In the genomic region with DNA sequence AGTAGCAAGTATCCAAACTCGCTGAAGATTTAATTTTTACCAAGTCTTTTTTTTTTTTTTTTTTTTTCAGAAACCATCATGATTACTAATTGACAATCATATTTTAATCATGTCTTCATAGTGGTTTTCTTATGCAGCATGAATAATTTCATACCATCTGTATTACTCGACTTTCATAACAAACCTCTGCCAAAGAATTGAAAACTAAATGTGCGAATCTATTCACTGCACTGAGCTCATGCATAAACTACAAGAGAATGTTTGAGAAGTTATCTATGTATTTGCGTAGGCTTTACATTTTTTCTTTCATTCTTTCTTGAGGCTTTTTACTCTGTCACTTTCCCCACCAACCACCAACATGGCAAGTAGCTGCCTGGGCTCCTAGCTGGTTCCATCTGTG, we compare ENCODE assay signal across 22 cellular contexts.
"Had no signal": no experiment of that assay in that cellular context is flagged by ENCODE, and none has a peak within 500 bp of the region (broad histone marks: within the 10 kb centered on the region; RNA-seq: fewer than 3 reads in every experiment).

No MANE protein-coding gene starts in this region.

- H3K9me3 ChIP-seq: adrenal gland, ascending aorta, colonic mucosa, lower lobe of right lung, right lobe of liver, stomach, transverse colon had no signal

- H3K27me3 ChIP-seq: adrenal gland, ascending aorta, colonic mucosa, dorsolateral prefrontal cortex, right lobe of liver, stomach, transverse colon had no signal

- DNase-seq: activated B cell treated with CpG ODN at 0.5 μM for 24 hours; activated CD4-positive, alpha-beta T cell treated with anti-CD3 and anti-CD28 coated beads for 36 hours; activated CD4-positive, alpha-beta T cell treated with anti-CD3 and anti-CD28 coated beads, Interleukin-2, amount 50 U/mL, for 4 hours; activated CD8-positive, alpha-beta memory T cell treated with anti-CD3 and anti-CD28 coated beads for 24 hours; activated CD8-positive, alpha-beta memory T cell treated with anti-CD3 and anti-CD28 coated beads, Interleukin-2, amount 50 U/mL, for 4 hours; activated T-cell treated with anti-CD3 and anti-CD28 coated beads, Interleukin-2, amount 50 U/mL, for 24 hours; adrenal gland; colonic mucosa; dorsolateral prefrontal cortex; foreskin melanocyte; lower lobe of right lung; naive B cell; nucleus accumbens; right lobe of liver; small intestine; stomach; transverse colon had no signal

- ATAC-seq: activated CD4-positive, alpha-beta T cell treated with anti-CD3 and anti-CD28 coated beads for 36 hours; activated naive CD4-positive, alpha-beta T cell treated with anti-CD3 and anti-CD28 coated beads, Interleukin-2, amount 50 U/mL, for 72 hours; activated T-helper 17 cell treated with anti-CD3 and anti-CD28 coated beads, Interleukin-2, amount 50 U/mL, for 72 hours; left lobe of liver; lower lobe of right lung; right lobe of liver; stimulated activated memory B cell treated with anti-CD40 and anti-IgM and Interleukin-4, amounts not matched to agents 10 μg/mL and 1 μg/mL and 100 μg/mL, for 72 hours had no signal

- H3K36me3 ChIP-seq: adrenal gland, ascending aorta, colonic mucosa, lower lobe of right lung, right lobe of liver, stomach, transverse colon had no signal

- H3K27ac ChIP-seq: adrenal gland, ascending aorta, colonic mucosa, dorsolateral prefrontal cortex, lower lobe of right lung, right lobe of liver, stomach, transverse colon had no signal

- H3K4me1 ChIP-seq: adrenal gland, ascending aorta, colonic mucosa, lower lobe of right lung, right lobe of liver, stomach, transverse colon had no signal

- H3K4me3 ChIP-seq: adrenal gland, ascending aorta, colonic mucosa, dorsolateral prefrontal cortex, lower lobe of right lung, right lobe of liver, stomach, transverse colon had no signal
